Comparison of ENCODE assay signal across 23 cellular contexts in the genomic region with DNA sequence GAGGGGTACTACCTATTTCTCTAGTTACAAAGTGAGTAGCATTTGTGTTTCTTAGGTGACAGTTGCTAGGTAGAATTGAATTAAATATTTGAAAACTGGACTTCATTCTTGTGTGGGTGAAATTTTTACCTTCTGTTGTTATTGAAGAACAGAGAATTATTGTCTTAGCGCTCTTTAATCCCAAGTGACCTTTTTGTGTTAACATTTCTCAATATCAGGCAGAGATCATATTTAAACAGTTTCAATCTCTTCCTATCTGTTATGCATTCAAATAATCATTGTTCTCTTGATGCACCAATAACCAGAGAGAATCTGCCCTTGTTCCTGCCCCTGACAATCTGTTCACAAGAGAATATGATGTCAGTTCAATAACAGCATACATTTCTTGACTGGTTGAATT. TPM values are rescaled to one million over a fixed set of nuclear protein-coding genes. Genes with fewer than 3 reads are reported as not detected.
DNase-seq lines count a peak whose midpoint lies in the region; ATAC-seq and TF ChIP-seq lines count a peak whose summit lies in the region.
"Had no signal": no experiment of that assay in that cellular context is flagged by ENCODE, and none has a peak within 500 bp of the region (broad histone marks: within the 10 kb centered on the region; RNA-seq: fewer than 3 reads in every experiment).

No MANE protein-coding gene starts in this region.

- H3K27me3 ChIP-seq in CD8-positive, alpha-beta memory T cell (ENCODE audit: insufficient read depth, low read length, poor library complexity, severe bottlenecking): no peaks in the 10 kb centered on the region
- H3K27me3 ChIP-seq: dorsolateral prefrontal cortex, heart right ventricle, SJCRH30 had no signal

- H3K27ac Mint-ChIP-seq in activated CD8-positive, alpha-beta T cell treated with anti-CD3 and anti-CD28 coated beads for 36 hours: peak overlapping the region; percentile 7
- no peak overlapping the region for H3K27ac Mint-ChIP-seq in activated CD8-positive, alpha-beta T cell treated with anti-CD3 and anti-CD28 coated beads, Interleukin-2, amount 10 ng/mL, durations not matched to agents 7 days and 5 days
- peak overlapping the region; percentile 1 to 83 (median 56) for H3K27ac Mint-ChIP-seq in CD8-positive, alpha-beta memory T cell
- H3K27ac Mint-ChIP-seq in chondrocyte (ENCODE audit: unreplicated experiment) (peak overlapping the region; percentile 23), nephron progenitor cell (peak overlapping the region; percentile 53), MCF 10A (ENCODE audit: low read depth, unreplicated experiment) (no peak overlapping the region)
- H3K27ac Mint-ChIP-seq: nephron had no signal

- no peak for DNase-seq in activated CD8-positive, alpha-beta T cell treated with anti-CD3 and anti-CD28 coated beads for 36 hours
- no peak for DNase-seq in activated CD8-positive, alpha-beta T cell treated with anti-CD3 and anti-CD28 coated beads, Interleukin-2, amount 10 ng/mL, durations not matched to agents 7 days and 5 days
- no peak for DNase-seq in CD8-positive, alpha-beta memory T cell
- DNase-seq in chondrocyte (ENCODE audit: low spot score) (no peak), nephron progenitor cell (no peak), SW 1271 (lab: John Stamatoyannopoulos, UW) (no peak), coronary artery (ENCODE audit: low spot score) (no peak), MCF 10A (ENCODE audit: unreplicated experiment) (no peak)
- DNase-seq: 8988T; activated CD4-positive, alpha-beta T cell treated with anti-CD3 and anti-CD28 coated beads, Interleukin-2, amount 50 U/mL, for 1 hour; central memory CD4-positive, alpha-beta T cell; dorsolateral prefrontal cortex; foreskin melanocyte; GOT3; heart right ventricle; kidney; midbrain; NCI-H1048; NCI-H446 treated with DMSO at 0.1 percent for 48 hours; RPMI8226; SJCRH30; stimulated activated naive CD4-positive, alpha-beta T cell had no signal

- TF ChIP-seq CTCF in activated CD8-positive, alpha-beta T cell treated with anti-CD3 and anti-CD28 coated beads for 36 hours (IDR thresholded peaks at IDR 0.05): no peak
- no peak for TF ChIP-seq CTCF in chondrocyte (IDR thresholded peaks at IDR 0.05)
- TF ChIP-seq CTCF in nephron progenitor cell (IDR thresholded peaks at IDR 0.05): no peak
- TF ChIP-seq CTCF in coronary artery (IDR thresholded peaks at IDR 0.05): no peak
- TF ChIP-seq CTCF in MCF 10A (IDR thresholded peaks at IDR 0.05; ENCODE audit: unreplicated experiment): no peak

- peaks cover 7% of the 10 kb centered on the region for H3K36me3 ChIP-seq in CD8-positive, alpha-beta memory T cell (ENCODE audit: insufficient read depth, low read length)

- no peaks in the 10 kb centered on the region for H3K9me3 Mint-ChIP-seq in activated CD8-positive, alpha-beta T cell treated with anti-CD3 and anti-CD28 coated beads for 36 hours
- no peaks in the 10 kb centered on the region for H3K9me3 Mint-ChIP-seq in activated CD8-positive, alpha-beta T cell treated with anti-CD3 and anti-CD28 coated beads, Interleukin-2, amount 10 ng/mL, durations not matched to agents 7 days and 5 days (ENCODE audit: insufficient read depth)
- no peaks in the 10 kb centered on the region for H3K9me3 Mint-ChIP-seq in CD8-positive, alpha-beta memory T cell
- H3K9me3 Mint-ChIP-seq in chondrocyte (ENCODE audit: low read depth): no peaks in the 10 kb centered on the region
- H3K9me3 Mint-ChIP-seq in nephron progenitor cell: no peaks in the 10 kb centered on the region
- H3K9me3 Mint-ChIP-seq in MCF 10A (ENCODE audit: unreplicated experiment): no peaks in the 10 kb centered on the region
- H3K9me3 Mint-ChIP-seq: nephron had no signal

- BruUV-seq in MCF 10A (replicated peaks; lab: Mats Ljungman, UMichigan): no TSS peak

- intact Hi-C loops in activated CD8-positive, alpha-beta T cell treated with anti-CD3 and anti-CD28 coated beads for 36 hours (cut with micrococcal nuclease): no loop called here
- intact Hi-C loops in MCF 10A (cut with micrococcal nuclease): no loop called here

- peaks cover 40% of the 10 kb centered on the region for H3K36me3 Mint-ChIP-seq in activated CD8-positive, alpha-beta T cell treated with anti-CD3 and anti-CD28 coated beads for 36 hours (ENCODE audit: low read depth)
- H3K36me3 Mint-ChIP-seq in activated CD8-positive, alpha-beta T cell treated with anti-CD3 and anti-CD28 coated beads, Interleukin-2, amount 10 ng/mL, durations not matched to agents 7 days and 5 days (ENCODE audit: low read depth): peaks cover 58% of the 10 kb centered on the region
- H3K36me3 Mint-ChIP-seq in CD8-positive, alpha-beta memory T cell: peaks cover 0 to 68% (median 15%) of the 10 kb centered on the region in 3 donors
- H3K36me3 Mint-ChIP-seq in chondrocyte (ENCODE audit: low read depth) (peaks cover 4% of the 10 kb centered on the region), nephron progenitor cell (ENCODE audit: low read depth) (peaks cover 51% of the 10 kb centered on the region), MCF 10A (ENCODE audit: insufficient read depth, unreplicated experiment) (peaks cover 18% of the 10 kb centered on the region)

- peaks cover 69% of the 10 kb centered on the region for H3K4me1 Mint-ChIP-seq in activated CD8-positive, alpha-beta T cell treated with anti-CD3 and anti-CD28 coated beads for 36 hours (ENCODE audit: low read depth)
- peaks cover 46% of the 10 kb centered on the region for H3K4me1 Mint-ChIP-seq in activated CD8-positive, alpha-beta T cell treated with anti-CD3 and anti-CD28 coated beads, Interleukin-2, amount 10 ng/mL, durations not matched to agents 7 days and 5 days (ENCODE audit: low read depth)
- peaks cover 65 to 81% (median 80%) of the 10 kb centered on the region in 3 donors for H3K4me1 Mint-ChIP-seq in CD8-positive, alpha-beta memory T cell
- H3K4me1 Mint-ChIP-seq in chondrocyte (ENCODE audit: low read depth) (peaks cover 35% of the 10 kb centered on the region), nephron progenitor cell (no peaks in the 10 kb centered on the region), MCF 10A (ENCODE audit: insufficient read depth, unreplicated experiment) (peaks cover 32% of the 10 kb centered on the region)
- H3K4me1 Mint-ChIP-seq: nephron had no signal

- no peak overlapping the region for H3K4me3 ChIP-seq in CD8-positive, alpha-beta memory T cell (ENCODE audit: low read length)
- H3K4me3 ChIP-seq in coronary artery: no peak overlapping the region
- H3K4me3 ChIP-seq: dorsolateral prefrontal cortex, heart right ventricle, SJCRH30 had no signal

- H3K4me1 ChIP-seq in CD8-positive, alpha-beta memory T cell (ENCODE audit: insufficient read depth, low read length): peaks cover 37% of the 10 kb centered on the region
- H3K4me1 ChIP-seq: SJCRH30 had no signal

- H3K4me3 Mint-ChIP-seq in activated CD8-positive, alpha-beta T cell treated with anti-CD3 and anti-CD28 coated beads for 36 hours: no peak overlapping the region
- H3K4me3 Mint-ChIP-seq in activated CD8-positive, alpha-beta T cell treated with anti-CD3 and anti-CD28 coated beads, Interleukin-2, amount 10 ng/mL, durations not matched to agents 7 days and 5 days: no peak overlapping the region
- H3K4me3 Mint-ChIP-seq in CD8-positive, alpha-beta memory T cell: peak overlapping the region in 1 of 7 donors; percentile 3
- H3K4me3 Mint-ChIP-seq in chondrocyte (ENCODE audit: unreplicated experiment) (no peak overlapping the region), nephron progenitor cell (no peak overlapping the region), MCF 10A (ENCODE audit: unreplicated experiment) (no peak overlapping the region)
- H3K4me3 Mint-ChIP-seq: nephron had no signal

- ATAC-seq in activated CD8-positive, alpha-beta T cell treated with anti-CD3 and anti-CD28 coated beads for 36 hours: no peak
- ATAC-seq in activated CD8-positive, alpha-beta T cell treated with anti-CD3 and anti-CD28 coated beads, Interleukin-2, amount 10 ng/mL, durations not matched to agents 7 days and 5 days: no peak
- ATAC-seq: heart right ventricle had no signal

- H3K27ac ChIP-seq in CD8-positive, alpha-beta memory T cell (ENCODE audit: low read depth, low read length): no peak overlapping the region
- H3K27ac ChIP-seq in coronary artery: no peak overlapping the region
- H3K27ac ChIP-seq: dorsolateral prefrontal cortex, heart right ventricle, SJCRH30 had no signal

- CTCF ChIA-PET in activated CD8-positive, alpha-beta T cell treated with anti-CD3 and anti-CD28 coated beads for 36 hours (lab: Charles Lee): interaction anchor here (1.2 kb wide), 1 partner anchor 85 kb away, joined by 3 read pairs; no protein-coding TSS in a partner anchor
- CTCF ChIA-PET in activated CD8-positive, alpha-beta T cell treated with anti-CD3 and anti-CD28 coated beads, Interleukin-2, amount 10 ng/mL, durations not matched to agents 7 days and 5 days (lab: Charles Lee): no interaction called here
- CTCF ChIA-PET in CD8-positive, alpha-beta memory T cell (lab: Charles Lee): no interaction called here
- CTCF ChIA-PET in MCF 10A (lab: Yijun Ruan, JAX): no interaction called here

- POLR2A ChIA-PET in activated CD8-positive, alpha-beta T cell treated with anti-CD3 and anti-CD28 coated beads for 36 hours (lab: Charles Lee): interaction anchor here (1.8 kb wide), 1 partner anchor 15 kb away, joined by 5 read pairs; a partner anchor contains a TSS
- POLR2A ChIA-PET in activated CD8-positive, alpha-beta T cell treated with anti-CD3 and anti-CD28 coated beads, Interleukin-2, amount 10 ng/mL, durations not matched to agents 7 days and 5 days (lab: Charles Lee): interaction anchor here (1.1 kb wide), 1 partner anchor 15 kb away, joined by 3 read pairs; no protein-coding TSS in a partner anchor
- POLR2A ChIA-PET in CD8-positive, alpha-beta memory T cell (lab: Charles Lee): no interaction called here
- POLR2A ChIA-PET in MCF 10A (lab: Yijun Ruan, JAX): interaction anchor here (1.4 kb wide), 2 partner anchors 10 to 20 kb away, joined by 3 to 6 read pairs; no protein-coding TSS in a partner anchor

- H3K27me3 Mint-ChIP-seq in activated CD8-positive, alpha-beta T cell treated with anti-CD3 and anti-CD28 coated beads for 36 hours: no peaks in the 10 kb centered on the region
- H3K27me3 Mint-ChIP-seq in activated CD8-positive, alpha-beta T cell treated with anti-CD3 and anti-CD28 coated beads, Interleukin-2, amount 10 ng/mL, durations not matched to agents 7 days and 5 days (ENCODE audit: low read depth): no peaks in the 10 kb centered on the region
- H3K27me3 Mint-ChIP-seq in CD8-positive, alpha-beta memory T cell: no peaks in the 10 kb centered on the region
- no peaks in the 10 kb centered on the region for H3K27me3 Mint-ChIP-seq in chondrocyte (ENCODE audit: low read depth)
- no peaks in the 10 kb centered on the region for H3K27me3 Mint-ChIP-seq in nephron progenitor cell (ENCODE audit: low read depth, poor library complexity)
- H3K27me3 Mint-ChIP-seq in MCF 10A (ENCODE audit: insufficient read depth, unreplicated experiment): no peaks in the 10 kb centered on the region

- H3K9me3 ChIP-seq in CD8-positive, alpha-beta memory T cell (ENCODE audit: low read length): no peaks in the 10 kb centered on the region
- H3K9me3 ChIP-seq: heart right ventricle, SJCRH30 had no signal

RNA-seq across cellular contexts. Expression of a gene that starts 14.2 kb away (rescaled TPM):
- total RNA-seq in activated CD8-positive, alpha-beta T cell treated with anti-CD3 and anti-CD28 coated beads for 36 hours: 10 to 100 TPM; 68.8 to 75.0 TPM
- total RNA-seq in activated CD8-positive, alpha-beta T cell treated with anti-CD3 and anti-CD28 coated beads, Interleukin-2, amount 10 ng/mL, durations not matched to agents 7 days and 5 days: 10 to 100 TPM; 83.1 to 86.7 TPM
- total RNA-seq in CD8-positive, alpha-beta memory T cell: 10 to 100 TPM; 80.0 to 80.6 TPM
- polyA plus RNA-seq in CD8-positive, alpha-beta memory T cell: 40.5 TPM
- total RNA-seq in chondrocyte: 40.3 to 57.6 TPM (median 42.9 TPM) in 3 replicates
- total RNA-seq in MCF 10A (2022): 52.0 and 62.9 TPM in 2 replicates

RNA-seq across cellular contexts. Expression of a gene that starts 49.0 kb away (rescaled TPM):
- total RNA-seq in activated CD8-positive, alpha-beta T cell treated with anti-CD3 and anti-CD28 coated beads for 36 hours: 100 to 1,000 TPM; 237 to 249 TPM
- 100 to 1,000 TPM; 275 to 298 TPM for total RNA-seq in activated CD8-positive, alpha-beta T cell treated with anti-CD3 and anti-CD28 coated beads, Interleukin-2, amount 10 ng/mL, durations not matched to agents 7 days and 5 days
- 100 to 1,000 TPM; 277 to 280 TPM for total RNA-seq in CD8-positive, alpha-beta memory T cell
- 632 TPM for polyA plus RNA-seq in CD8-positive, alpha-beta memory T cell
- total RNA-seq in chondrocyte (107 to 138 TPM (median 135 TPM) in 3 replicates), MCF 10A (2022) (197 and 210 TPM in 2 replicates)

Comparison
In these comparisons a context has a peak if more than half of its experiments do, and no peak if none do; other contexts are left out.
1. H3K27ac Mint-ChIP-seq: peak in activated CD8-positive, alpha-beta T cell treated with anti-CD3 and anti-CD28 coated beads for 36 hours (single experiment), CD8-positive, alpha-beta memory T cell (8 of 8), chondrocyte (single experiment) and nephron progenitor cell (single experiment); none in activated CD8-positive, alpha-beta T cell treated with anti-CD3 and anti-CD28 coated beads, Interleukin-2, amount 10 ng/mL, durations not matched to agents 7 days and 5 days (single experiment) and MCF 10A (single experiment).